In genomic region chr4:109113511-109113910, GRCh38 we compare ENCODE assay signal across 19 cellular contexts.
DNase-seq lines count a peak whose midpoint lies in the region; ATAC-seq and TF ChIP-seq lines count a peak whose summit lies in the region.
"Had no signal": no experiment of that assay in that cellular context is flagged by ENCODE, and none has a peak within 500 bp of the region (broad histone marks: within the 10 kb centered on the region; RNA-seq: fewer than 3 reads in every experiment).

No MANE protein-coding gene starts in this region.

- in situ Hi-C loops in ACHN (cut with HindIII; ENCODE audit: low pct_ligation_motif_present, low pct_unique_long_range_greater_than_20kb, low sequenced_read_pairs) = no loop called here

- peak; percentile 26 for DNase-seq in EH (ENCODE audit: low read depth)
- DNase-seq in amniotic epithelial cell (ENCODE audit: low read depth) = peak; percentile 46
- peak; percentile 2 for DNase-seq in fibroblast of pulmonary artery (ENCODE audit: low read depth)
- peak; percentile 37 for DNase-seq in non-pigmented ciliary epithelial cell (ENCODE audit: low read depth)
- DNase-seq in inferior parietal cortex (ENCODE audit: extremely low spot score) = no peak
- no peak for DNase-seq in ACHN
- DNase-seq: C1 segment of cervical spinal cord; CD8-positive, alpha-beta memory T cell; DMS79; H7; NCI-H187 treated with DMSO at 0.1 percent for 48 hours; NCI-H226; NCI-H524 treated with DMSO at 0.1 percent for 48 hours; PC-9; SIG-M5 had no signal

- no peak for TF ChIP-seq CTCF in fibroblast of pulmonary artery (IDR thresholded peaks at IDR 0.05; ENCODE audit: low read length, missing control alignments)

- no peak for ATAC-seq in GM18511 (IDR thresholded peaks at IDR 0.05; ENCODE audit: unreplicated experiment)
- no peak for ATAC-seq in HG03378 (IDR thresholded peaks at IDR 0.05; ENCODE audit: unreplicated experiment)
- ATAC-seq: K562, SK-N-SH treated with all-trans-retinoic acid at 6 μM for 48 hours had no signal

- H3K4me3 ChIP-seq in fibroblast of pulmonary artery (replicated peaks; ENCODE audit: low read depth, low read length) = no peak overlapping the region
- H3K4me3 ChIP-seq: K562, PC-9 had no signal

Comparison
In these comparisons a context has a peak if more than half of its experiments do, and no peak if none do; other contexts are left out.
1. DNase-seq: peak in EH (single experiment), amniotic epithelial cell (single experiment), fibroblast of pulmonary artery (single experiment) and non-pigmented ciliary epithelial cell (single experiment); none in inferior parietal cortex (single experiment) and ACHN (single experiment).